Comparison of ENCODE assay signal across 16 cellular contexts in the genomic region with DNA sequence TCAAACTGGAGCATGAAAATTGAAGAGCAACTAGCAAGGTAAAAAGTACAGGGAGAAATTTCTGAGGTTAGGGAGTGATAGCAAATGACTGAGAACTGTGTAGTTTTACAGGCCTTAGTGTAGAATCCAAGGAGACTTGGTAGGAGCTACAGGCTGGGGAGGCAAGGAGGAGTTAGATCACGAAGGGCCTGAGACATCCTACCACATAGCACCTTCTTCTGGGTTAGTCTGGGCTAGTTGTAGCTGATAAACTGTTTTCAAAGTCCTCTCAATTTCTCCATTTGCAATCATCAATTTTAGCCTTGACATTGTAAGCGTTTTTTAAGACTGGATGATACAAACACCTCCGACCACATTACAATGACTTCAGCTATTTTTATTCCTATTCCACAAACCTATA.
A peak's percentile ranks its signal among the peaks of the same experiment; 100 is the strongest.
DNase-seq lines count a peak whose midpoint lies in the region; ATAC-seq and TF ChIP-seq lines count a peak whose summit lies in the region.
"Had no signal": no experiment of that assay in that cellular context is flagged by ENCODE, and none has a peak within 500 bp of the region (broad histone marks: within the 10 kb centered on the region; RNA-seq: fewer than 3 reads in every experiment).

No MANE protein-coding gene starts in this region.

- H3F3A ChIP-seq in SU-DHL-6 (ENCODE audit: insufficient read depth), result no peaks in the 10 kb centered on the region

- H3K27me3 ChIP-seq in CD8-positive, alpha-beta T cell (ENCODE audit: insufficient read depth, low read length), result no peaks in the 10 kb centered on the region
- H3K27me3 ChIP-seq in SU-DHL-6 (ENCODE audit: low read length), result no peaks in the 10 kb centered on the region
- H3K27me3 ChIP-seq: neutrophil had no signal

- peak overlapping the region; percentile 1 for H3K4me3 ChIP-seq in CD8-positive, alpha-beta T cell (ENCODE audit: low read depth, low read length)
- H3K4me3 ChIP-seq in SU-DHL-6 (ENCODE audit: insufficient read depth, low read length, poor library complexity, severe bottlenecking), result no peak overlapping the region
- H3K4me3 ChIP-seq: esophagus muscularis mucosa had no signal

- CTCF ChIA-PET in CD8-positive, alpha-beta T cell (lab: Charles Lee), result interaction anchor here (0.7 to 1.6 kb wide), 5 partner anchors 10 to 210 kb away, joined by 3 to 4 read pairs (median 3); a partner anchor contains a TSS
- CTCF ChIA-PET in RWPE1 (lab: Yijun Ruan, JAX), result interaction anchor here (0.6 kb wide), 1 partner anchor 945 kb away, joined by 3 read pairs; no protein-coding TSS in a partner anchor

- peaks cover 53% of the 10 kb centered on the region for H3K4me1 Mint-ChIP-seq in CD8-positive, alpha-beta T cell (ENCODE audit: low read depth)
- H3K4me1 Mint-ChIP-seq in naive thymus-derived CD8-positive, alpha-beta T cell, result peaks cover 28 to 47% (median 41%) of the 10 kb centered on the region in 4 donors
- H3K4me1 Mint-ChIP-seq in chondrocyte (ENCODE audit: low read depth), result no peaks in the 10 kb centered on the region

- intact Hi-C loops in CD8-positive, alpha-beta T cell (cut with DNase I, micrococcal nuclease), result loop anchor here in 1 of 2 experiments (5.0 kb wide), 1 partner anchor 63 kb away; no protein-coding TSS in a partner anchor

- POLR2A ChIA-PET in CD8-positive, alpha-beta T cell (lab: Charles Lee), result interaction anchor here (1.0 kb wide), 1 partner anchor 50 kb away, joined by 3 read pairs; no protein-coding TSS in a partner anchor
- POLR2A ChIA-PET in naive thymus-derived CD8-positive, alpha-beta T cell (lab: Charles Lee), result interaction anchor here (1.1 kb wide), 1 partner anchor 11 kb away, joined by 3 read pairs; no protein-coding TSS in a partner anchor
- POLR2A ChIA-PET in RWPE1 (lab: Yijun Ruan, JAX; ENCODE audit: low non-redundant PET), result no interaction called here

- H3K9me3 ChIP-seq in CD8-positive, alpha-beta T cell (ENCODE audit: low read length), result no peaks in the 10 kb centered on the region
- H3K9me3 ChIP-seq in SU-DHL-6 (ENCODE audit: insufficient read depth, low read length), result no peaks in the 10 kb centered on the region
- H3K9me3 ChIP-seq: esophagus muscularis mucosa, neutrophil had no signal

- no peaks in the 10 kb centered on the region for H3K9me3 Mint-ChIP-seq in CD8-positive, alpha-beta T cell
- peaks cover 0 to 6% (median 0%) of the 10 kb centered on the region in 9 donors for H3K9me3 Mint-ChIP-seq in naive thymus-derived CD8-positive, alpha-beta T cell
- H3K9me3 Mint-ChIP-seq in chondrocyte (ENCODE audit: low read depth), result peaks cover 9% of the 10 kb centered on the region

- peak overlapping the region; percentile 51 for H3K4me3 Mint-ChIP-seq in CD8-positive, alpha-beta T cell
- H3K4me3 Mint-ChIP-seq in naive thymus-derived CD8-positive, alpha-beta T cell, result peak overlapping the region; percentile 57 to 76 (median 69)
- H3K4me3 Mint-ChIP-seq in chondrocyte (ENCODE audit: unreplicated experiment), result no peak overlapping the region

- H3K4me2 ChIP-seq in SU-DHL-6 (ENCODE audit: low read depth, low read length, poor library complexity, severe bottlenecking), result peak overlapping the region; percentile 23

- H3K36me3 Mint-ChIP-seq in CD8-positive, alpha-beta T cell, result no peaks in the 10 kb centered on the region
- H3K36me3 Mint-ChIP-seq in naive thymus-derived CD8-positive, alpha-beta T cell, result peaks cover 0 to 5% (median 0%) of the 10 kb centered on the region in 3 donors
- H3K36me3 Mint-ChIP-seq in chondrocyte (ENCODE audit: low read depth), result peaks cover 2% of the 10 kb centered on the region

- peak; percentile 27 for ATAC-seq in CD8-positive, alpha-beta T cell
- peak; percentile 39 for ATAC-seq in GM19455 (IDR thresholded peaks at IDR 0.05; ENCODE audit: unreplicated experiment)
- ATAC-seq in naive thymus-derived CD8-positive, alpha-beta T cell, result peak; percentile 5 to 19
- ATAC-seq: Panc1 had no signal

- H3K9me2 ChIP-seq in SU-DHL-6 (replicated peaks; ENCODE audit: insufficient read depth, low read length), result no peaks in the 10 kb centered on the region

- no peak overlapping the region for H2AFZ ChIP-seq in SU-DHL-6 (ENCODE audit: low read depth, low read length, severe bottlenecking)

- H3K27ac ChIP-seq in CD8-positive, alpha-beta T cell (ENCODE audit: low read depth, low read length), result no peak overlapping the region
- H3K27ac ChIP-seq in SU-DHL-6 (ENCODE audit: low read depth, low read length), result no peak overlapping the region
- H3K27ac ChIP-seq in RWPE1, result no peak overlapping the region
- H3K27ac ChIP-seq: C4-2B, esophagus muscularis mucosa, neutrophil had no signal

- peak overlapping the region; percentile 75 for H3K27ac Mint-ChIP-seq in CD8-positive, alpha-beta T cell
- peak overlapping the region in 7 of 10 donors; percentile 22 to 87 (median 69) for H3K27ac Mint-ChIP-seq in naive thymus-derived CD8-positive, alpha-beta T cell
- no peak overlapping the region for H3K27ac Mint-ChIP-seq in chondrocyte (ENCODE audit: unreplicated experiment)

- H3K79me2 ChIP-seq in SU-DHL-6 (ENCODE audit: insufficient read depth, low read length), result no peaks in the 10 kb centered on the region

- no peaks in the 10 kb centered on the region for H3K36me3 ChIP-seq in CD8-positive, alpha-beta T cell (ENCODE audit: insufficient read depth, low read length)
- no peaks in the 10 kb centered on the region for H3K36me3 ChIP-seq in SU-DHL-6 (ENCODE audit: low read length)
- H3K36me3 ChIP-seq: esophagus muscularis mucosa, neutrophil had no signal

- no peak for TF ChIP-seq CTCF in CD8-positive, alpha-beta T cell (IDR thresholded peaks at IDR 0.05)
- TF ChIP-seq CTCF in SU-DHL-6 (IDR thresholded peaks at IDR 0.05; ENCODE audit: insufficient read depth, low read length, poor library complexity, severe bottlenecking) (no peak), chondrocyte (IDR thresholded peaks at IDR 0.05) (no peak), RWPE1 (conservative IDR thresholded peaks at IDR 0.05; ENCODE audit: low read depth) (no peak)

- H4K20me1 ChIP-seq in SU-DHL-6 (ENCODE audit: low read depth, low read length), result no peaks in the 10 kb centered on the region

- H3K27me3 Mint-ChIP-seq in CD8-positive, alpha-beta T cell (ENCODE audit: low read depth), result no peaks in the 10 kb centered on the region
- H3K27me3 Mint-ChIP-seq in naive thymus-derived CD8-positive, alpha-beta T cell, result no peaks in the 10 kb centered on the region
- H3K27me3 Mint-ChIP-seq in chondrocyte (ENCODE audit: low read depth), result no peaks in the 10 kb centered on the region

- no peak overlapping the region for H3K9ac ChIP-seq in SU-DHL-6 (ENCODE audit: low read length)

- no peak for DNase-seq in CD8-positive, alpha-beta T cell
- no peak for DNase-seq in naive thymus-derived CD8-positive, alpha-beta T cell
- DNase-seq in chondrocyte (ENCODE audit: low spot score) (no peak), RWPE1 (ENCODE audit: low spot score) (no peak), COLO668 (lab: John Stamatoyannopoulos, UW; ENCODE audit: unreplicated experiment) (no peak)
- DNase-seq: dermis blood vessel endothelial cell, head of caudate nucleus, mesenchymal stem cell, NCI-H187 treated with DMSO at 0.1 percent for 48 hours, NCI-H69 had no signal

- H3K4me1 ChIP-seq in CD8-positive, alpha-beta T cell (ENCODE audit: insufficient read depth, low read length), result peaks cover 36% of the 10 kb centered on the region
- H3K4me1 ChIP-seq: esophagus muscularis mucosa had no signal
